Comparison of ENCODE assay signal across 20 cellular contexts in the genomic region with DNA sequence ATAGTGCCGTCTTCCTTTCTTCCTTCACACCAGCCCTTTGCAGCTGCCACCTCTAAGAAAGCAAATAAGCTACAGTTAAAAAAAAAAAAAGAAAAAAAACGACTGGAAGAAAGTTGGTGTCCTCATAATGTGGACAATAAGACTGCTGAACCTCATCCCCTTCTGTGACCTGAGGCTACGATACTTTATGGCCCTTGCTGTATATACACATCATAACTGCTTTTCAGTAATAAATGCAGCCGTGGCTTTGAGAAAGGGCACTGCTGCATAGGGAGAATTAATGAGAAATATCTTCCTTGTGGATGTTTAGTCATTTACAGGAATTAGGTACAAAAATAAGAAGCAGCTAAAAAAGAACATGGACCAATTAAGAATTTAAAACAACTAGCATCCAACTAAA.
DNase-seq lines count a peak whose midpoint lies in the region; ATAC-seq and TF ChIP-seq lines count a peak whose summit lies in the region.
"Had no signal": no experiment of that assay in that cellular context is flagged by ENCODE, and none has a peak within 500 bp of the region (broad histone marks: within the 10 kb centered on the region; RNA-seq: fewer than 3 reads in every experiment).

No MANE protein-coding gene starts in this region.

- no peaks in the 10 kb centered on the region for H3K27me3 ChIP-seq in neuronal stem cell (ENCODE audit: control insufficient read depth in 3 of 3, insufficient read depth in 3 of 3, low read depth in 1 of 3, low read length in 3 of 3)
- H3K27me3 ChIP-seq: BE2C had no signal

- no peak overlapping the region for H3K14ac ChIP-seq in neuronal stem cell (ENCODE audit: low read length)

- H3K79me1 ChIP-seq in neuronal stem cell (ENCODE audit: low read depth, low read length), result no peaks in the 10 kb centered on the region

- no peak overlapping the region for H3K9ac ChIP-seq in neuronal stem cell (ENCODE audit: low read depth, low read length, poor library complexity)
- H3K9ac ChIP-seq: GM23248 had no signal

- H4K8ac ChIP-seq in neuronal stem cell (ENCODE audit: low read depth, low read length), result no peak overlapping the region

- ATAC-seq in left colon, result peak; percentile 96
- ATAC-seq in HG03571 (IDR thresholded peaks at IDR 0.05; ENCODE audit: unreplicated experiment), result no peak
- ATAC-seq: PC-3, SK-N-SH treated with all-trans-retinoic acid at 6 μM for 48 hours had no signal

- no peak overlapping the region for H2BK12ac ChIP-seq in neuronal stem cell (ENCODE audit: low read length)

- H3K18ac ChIP-seq in neuronal stem cell (ENCODE audit: low read length), result no peak overlapping the region

- H3K4me1 ChIP-seq in neuronal stem cell (ENCODE audit: control insufficient read depth in 2 of 2, insufficient read depth in 1 of 2, low read depth in 1 of 2, low read length in 2 of 2), result peaks cover 11 to 82% of the 10 kb centered on the region in 2 donors
- H3K4me1 ChIP-seq: BE2C had no signal

- POLR2A ChIA-PET in HEK293T (lab: Yijun Ruan, JAX), result no interaction called here

- intact Hi-C loops in left colon (cut with DNase I, micrococcal nuclease), result no loop called here

- no peaks in the 10 kb centered on the region for H3K9me3 ChIP-seq in neuronal stem cell (replicated peaks in 1 of 2; ENCODE audit: control insufficient read depth in 2 of 2, insufficient read depth in 1 of 2, low read depth in 1 of 2, low read length in 2 of 2)
- H3K9me3 ChIP-seq: BE2C had no signal

- H2BK120ac ChIP-seq in neuronal stem cell (ENCODE audit: low read depth, low read length), result no peak overlapping the region

- no peak overlapping the region for H4K91ac ChIP-seq in neuronal stem cell (ENCODE audit: low read depth, low read length, poor library complexity)

- no peak overlapping the region for H3K4me2 ChIP-seq in neuronal stem cell (ENCODE audit: insufficient read depth, low read length, poor library complexity, severe bottlenecking)

- no peak overlapping the region for H2AK5ac ChIP-seq in neuronal stem cell (ENCODE audit: low read depth, low read length)

- peak overlapping the region; percentile 69 for H3K27ac ChIP-seq in neuronal stem cell (replicated peaks; ENCODE audit: low read length)
- H3K27ac ChIP-seq: GM23248 had no signal

- no peak overlapping the region for H2BK15ac ChIP-seq in neuronal stem cell (ENCODE audit: low read length)

- CTCF ChIA-PET in HEK293T (lab: Yijun Ruan, JAX), result no interaction called here

- DNase-seq in HEK293T (ENCODE audit: extremely low spot score) (no peak), NCI-H69 (lab: John Stamatoyannopoulos, UW) (peak; percentile 16), left colon (no peak), neuronal stem cell (ENCODE audit: low spot score) (no peak), GM03348 (ENCODE audit: low spot score) (no peak)
- no peak for DNase-seq in effector CD8-positive, alpha-beta T cell (lab: John Stamatoyannopoulos, UW)
- DNase-seq: BE2C; CD4-positive, CD25-positive, alpha-beta regulatory T cell; COR-L47; DMS 273 treated with DMSO at 0.1 percent for 48 hours; GM23248; NCI-H1436 treated with DMSO at 0.1 percent for 48 hours; NCI-H2081; NCI-H510A treated with DMSO at 0.1 percent for 48 hours; NCI-H82; PC-3; RPMI8226; SHP77 treated with DMSO at 0.1 percent for 48 hours had no signal

- H3K36me3 ChIP-seq in neuronal stem cell (replicated peaks in 1 of 2; ENCODE audit: control insufficient read depth in 2 of 2, insufficient read depth in 2 of 2, low read length in 2 of 2), result no peaks in the 10 kb centered on the region
- H3K36me3 ChIP-seq: BE2C had no signal

- no peak overlapping the region for H3K4ac ChIP-seq in neuronal stem cell (ENCODE audit: low read length)

- no CpG with 5 or more reads among the region's 4 CpGs for WGBS in neuronal stem cell (ENCODE audit: extremely low coverage in 2 of 2, insufficient read length in 2 of 2, insufficient replicate concordance in 1 of 2), 2 donors

- H3K23ac ChIP-seq in neuronal stem cell (ENCODE audit: low read depth, low read length, poor library complexity), result no peak overlapping the region

- no peak overlapping the region for H3K4me3 ChIP-seq in neuronal stem cell (ENCODE audit: low read length in 2 of 2)
- H3K4me3 ChIP-seq: GM23248 had no signal

- no peak overlapping the region for H2BK5ac ChIP-seq in neuronal stem cell (ENCODE audit: low read length)

- H2AFZ ChIP-seq in neuronal stem cell (ENCODE audit: low read length), result no peak overlapping the region
- H2AFZ ChIP-seq: GM23248 had no signal

TF ChIP-seq in HEK293T, 16 proteins besides CTCF, POLR2A, EP300 and RAD21:
- TF ChIP-seq ZNF384 (IDR thresholded peaks at IDR 0.05) (peak; percentile 56; the same call in 1 of the 2 replicates), LEF1 (IDR thresholded peaks at IDR 0.05; ENCODE audit: borderline replicate concordance) (no peak), L3MBTL2 (conservative IDR thresholded peaks at IDR 0.05) (no peak), FOXK2 (IDR thresholded peaks at IDR 0.05) (no peak), SUZ12 (IDR thresholded peaks at IDR 0.05) (no peak), TARDBP (IDR thresholded peaks at IDR 0.05) (no peak), NFRKB (IDR thresholded peaks at IDR 0.05) (no peak), ELF4 (IDR thresholded peaks at IDR 0.05) (no peak), HDGF (IDR thresholded peaks at IDR 0.05; ENCODE audit: borderline replicate concordance) (no peak), FOXM1 (IDR thresholded peaks at IDR 0.05; ENCODE audit: borderline replicate concordance) (no peak), FOXA1 (IDR thresholded peaks at IDR 0.05) (no peak), PKNOX1 (IDR thresholded peaks at IDR 0.05) (0 out of 2 replicates have a peak, but pooled peaks have one; percentile 48)
TF ChIP-seq in HEK293T: peak in this region for 2.
